ENCODE assay signal across 22 cellular contexts in the genomic region with DNA sequence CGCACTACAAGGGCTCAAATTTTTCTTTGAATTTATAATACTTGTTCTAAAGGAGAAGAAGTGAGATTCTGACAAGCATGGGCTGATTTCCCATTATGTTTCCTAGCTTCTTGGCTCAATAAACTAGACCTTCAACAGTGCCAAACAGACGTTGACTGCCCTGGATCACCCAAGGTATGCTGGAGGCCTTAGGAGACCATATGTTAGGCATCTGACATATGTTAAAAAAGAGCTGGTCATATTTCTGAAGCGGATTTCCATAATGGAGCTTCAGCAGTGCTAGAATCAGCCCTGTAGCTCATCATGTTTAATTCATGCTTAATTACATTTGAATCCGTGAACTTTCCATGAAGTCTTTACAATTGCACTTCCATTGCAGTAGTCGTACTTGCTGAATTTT.
"Had no signal": no experiment of that assay in that cellular context is flagged by ENCODE, and none has a peak within 500 bp of the region (broad histone marks: within the 10 kb centered on the region; RNA-seq: fewer than 3 reads in every experiment).

No MANE protein-coding gene starts in this region.

- H3K4me1 Mint-ChIP-seq: T-helper 17 cell had no signal

- ATAC-seq: Panc1, PC-3, SK-N-SH treated with all-trans-retinoic acid at 6 μM for 48 hours, T-helper 17 cell had no signal

- H3K27ac Mint-ChIP-seq: T-helper 17 cell had no signal

- H3K27me3 Mint-ChIP-seq: T-helper 17 cell had no signal

- H3K4me3 Mint-ChIP-seq: T-helper 17 cell had no signal

- H3K27ac ChIP-seq: HL-60, RWPE1 had no signal

- DNase-seq: KBM-7, MV-4-11, NCI-H1048, NCI-H1105, NCI-H1417, NCI-H1436 treated with DMSO at 0.1 percent for 48 hours, NCI-H187, NCI-H2029, NCI-H2081 treated with DMSO at 0.1 percent for 48 hours, NCI-H2227 treated with DMSO at 0.1 percent for 48 hours, NCI-H510A, NCI-H524 treated with DMSO at 0.1 percent for 48 hours, NCI-H69, NCI-H774, PC-3, SHP77, T-helper 1 cell, T-helper 17 cell had no signal
